In the genomic region with DNA sequence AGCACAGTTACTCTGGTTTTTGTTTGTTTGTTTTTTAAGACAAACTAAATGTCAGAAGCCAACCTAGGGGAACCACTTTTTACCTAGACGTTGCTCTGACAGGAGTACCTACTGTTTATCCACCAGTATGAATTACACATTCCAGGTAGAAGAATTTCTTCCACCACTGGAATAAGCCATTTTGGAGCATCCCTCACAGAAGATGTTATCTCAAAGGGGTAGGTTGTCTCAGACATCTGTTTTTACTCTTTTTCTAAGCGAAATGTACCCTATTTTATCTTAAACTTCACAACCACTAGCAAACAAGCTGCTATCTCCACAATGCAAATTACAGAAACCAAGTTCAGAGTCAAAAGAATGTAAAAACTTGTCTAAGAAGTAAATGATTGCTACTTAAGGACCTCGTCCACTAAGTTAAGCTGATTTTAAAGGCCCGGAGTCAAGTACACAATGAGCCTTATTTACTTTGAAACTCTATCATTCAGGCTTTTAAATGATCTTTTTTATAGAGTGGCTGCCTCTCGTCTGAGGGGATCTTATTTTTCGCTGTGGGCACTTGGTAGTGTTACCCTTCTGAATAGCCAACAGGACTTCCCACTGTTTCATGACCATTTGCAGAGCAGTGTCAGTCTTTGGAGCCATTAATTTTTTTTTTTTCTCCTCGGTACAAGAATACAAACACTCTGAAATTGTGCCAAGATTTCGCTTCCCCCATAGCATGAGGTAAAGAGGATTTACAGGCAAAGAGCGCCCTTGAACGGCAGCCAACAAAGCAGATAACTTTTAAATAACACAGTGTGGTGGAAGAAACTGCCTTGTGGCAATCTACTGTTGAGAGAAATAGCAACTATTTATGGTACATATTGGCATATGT, we compare ENCODE assay signal across 11 cellular contexts. TPM values are rescaled to one million over a fixed set of nuclear protein-coding genes. Genes with fewer than 3 reads are reported as not detected.
DNase-seq lines count a peak whose midpoint lies in the region; ATAC-seq and TF ChIP-seq lines count a peak whose summit lies in the region.
"Had no signal": no experiment of that assay in that cellular context is flagged by ENCODE, and none has a peak within 500 bp of the region (broad histone marks: within the 10 kb centered on the region; RNA-seq: fewer than 3 reads in every experiment).

No MANE protein-coding gene starts in this region.

- H3K27ac ChIP-seq in SK-N-SH (ENCODE audit: low read depth in 2 of 2, low read length in 1 of 2), result peak overlapping the region in 1 of 2 experiments; percentile 94; a peak in 2 of 4 replicates
- H3K27ac ChIP-seq in hepatocyte, result peak overlapping the region; percentile 2

- CTCF ChIA-PET in SK-N-SH (lab: Yijun Ruan, JAX), result interaction anchor here (1.2 kb wide), 1 partner anchor 918 kb away, joined by 4 read pairs; no protein-coding TSS in a partner anchor

- peak; percentile 72 for TF ChIP-seq RAD21 in SK-N-SH (IDR thresholded peaks at IDR 0.05; ENCODE audit: low read length)

- H3K79me2 ChIP-seq in SK-N-SH (ENCODE audit: insufficient read depth), result no peaks in the 10 kb centered on the region
- H3K79me2 ChIP-seq in hepatocyte, result no peaks in the 10 kb centered on the region

- H3K4me2 ChIP-seq in SK-N-SH, result no peak overlapping the region
- peak overlapping the region; percentile 59 for H3K4me2 ChIP-seq in hepatocyte

- H3K36me3 ChIP-seq in SK-N-SH (replicated peaks in 1 of 2; ENCODE audit: control insufficient read depth in 1 of 2, insufficient read depth in 2 of 2, low read length in 1 of 2) (no peaks in the 10 kb centered on the region), hepatocyte (replicated peaks; ENCODE audit: insufficient read depth, low read depth) (no peaks in the 10 kb centered on the region)

- H3K27me3 ChIP-seq in SK-N-SH (ENCODE audit: insufficient read depth) (no peaks in the 10 kb centered on the region), hepatocyte (no peaks in the 10 kb centered on the region)

- TF ChIP-seq EP300 in SK-N-SH (IDR thresholded peaks at IDR 0.05; ENCODE audit: borderline replicate concordance in 1 of 2, low read depth in 1 of 2, low read length in 1 of 2), result peak in 1 of 2 experiments; percentile 71; a peak in 2 of 4 replicates

- DNase-seq in COLO829 (ENCODE audit: low spot score) (peak; percentile 31), NCI-H1694 treated with DMSO at 0.1 percent for 48 hours (lab: John Stamatoyannopoulos, UW) (peak; percentile 67), SK-N-SH (peak; percentile 53), hepatocyte (ENCODE audit: low spot score) (peak; percentile 65), omental fat pad (ENCODE audit: low spot score) (no peak)
- no peak for DNase-seq in activated CD8-positive, alpha-beta memory T cell treated with anti-CD3 and anti-CD28 coated beads, Interleukin-2, amount 50 U/mL, for 4 hours
- no peak for DNase-seq in NK-92 treated with Interleukin-12 subunit alpha and Interleukin-12 subunit beta, amount 100 ng/mL, for 24 hours (lab: John Stamatoyannopoulos, UW)
- DNase-seq: activated naive CD4-positive, alpha-beta T cell; CD4-positive, CD25-positive, alpha-beta regulatory T cell had no signal

- no peak overlapping the region for H2AFZ ChIP-seq in SK-N-SH (ENCODE audit: low read depth)
- peak overlapping the region; percentile 24 for H2AFZ ChIP-seq in hepatocyte

- ATAC-seq in HG02870 (IDR thresholded peaks at IDR 0.05; ENCODE audit: unreplicated experiment) (no peak), omental fat pad (ENCODE audit: low FRiP score) (no peak)
- ATAC-seq: stimulated activated memory B cell treated with anti-CD40 and anti-IgM and Interleukin-4, amounts not matched to agents 10 μg/mL and 1 μg/mL and 100 μg/mL, for 72 hours had no signal

- H3K9me2 ChIP-seq in SK-N-SH, result no peaks in the 10 kb centered on the region
- no peaks in the 10 kb centered on the region for H3K9me2 ChIP-seq in hepatocyte (replicated peaks; ENCODE audit: insufficient read depth)

- POLR2A ChIA-PET in SK-N-SH (lab: Yijun Ruan, JAX), result no interaction called here

- H3K4me1 ChIP-seq in SK-N-SH (ENCODE audit: control insufficient read depth in 1 of 2, insufficient read depth in 2 of 2, low read depth in 1 of 2, low read length in 1 of 2), result peaks cover 0 to 16% of the 10 kb centered on the region in 2 experiments; a peak in 2 of 4 replicates
- H3K4me1 ChIP-seq in hepatocyte (ENCODE audit: insufficient read depth), result peaks cover 17% of the 10 kb centered on the region

- H3K9me3 ChIP-seq in SK-N-SH (no peaks in the 10 kb centered on the region), hepatocyte (ENCODE audit: low read depth) (no peaks in the 10 kb centered on the region)

- TF ChIP-seq CTCF in SK-N-SH (IDR thresholded peaks at IDR 0.05) (no peak), hepatocyte (IDR thresholded peaks at IDR 0.05; ENCODE audit: poor library complexity) (no peak), omental fat pad (IDR thresholded peaks at IDR 0.05) (no peak)

- H3K4me3 ChIP-seq in SK-N-SH (ENCODE audit: low read depth in 2 of 2, low read length in 1 of 2), result no peak overlapping the region
- H3K4me3 ChIP-seq in hepatocyte, result no peak overlapping the region

- no peaks in the 10 kb centered on the region for H4K20me1 ChIP-seq in SK-N-SH (ENCODE audit: insufficient read depth)
- H4K20me1 ChIP-seq in hepatocyte (ENCODE audit: insufficient read depth, poor library complexity, severe bottlenecking), result no peaks in the 10 kb centered on the region

- H3F3A ChIP-seq in SK-N-SH (replicated peaks; ENCODE audit: insufficient read depth), result no peaks in the 10 kb centered on the region

- 24% methylated on average over 10 of the region's 10 CpGs for WGBS in SK-N-SH (ENCODE audit: low lambda C conversion rate)
- 31% methylated on average over 10 of the region's 10 CpGs for WGBS in hepatocyte (ENCODE audit: low lambda C conversion rate, missing lambda C conversion rate)

- H3K9ac ChIP-seq in SK-N-SH, result no peak overlapping the region

TF ChIP-seq in SK-N-SH, 30 proteins besides CTCF, POLR2A, EP300 and RAD21:
- TF ChIP-seq FOXJ3 (CRISPR knock-in tag; IDR thresholded peaks at IDR 0.05) (0 out of 2 replicates have a peak, but pooled peaks have one; percentile 42), NRF1 (IDR thresholded peaks at IDR 0.05; ENCODE audit: low read depth, low read length) (no peak), SMC3 (IDR thresholded peaks at IDR 0.05; ENCODE audit: low read depth, low read length) (peak; percentile 30; the same call in 1 of the 2 replicates), NFIC (IDR thresholded peaks at IDR 0.05; ENCODE audit: borderline replicate concordance) (peak; percentile 27; the same call in 1 of the 2 replicates), RFX5 (IDR thresholded peaks at IDR 0.05; ENCODE audit: low read length) (0 out of 2 replicates have a peak, but pooled peaks have one; percentile 42), MXI1 (IDR thresholded peaks at IDR 0.05; ENCODE audit: low read depth, low read length) (peak; percentile 64; the same call in 1 of the 2 replicates), RCOR1 (IDR thresholded peaks at IDR 0.05; ENCODE audit: low read length) (peak; percentile 46; the same call in 1 of the 2 replicates), YY1 (IDR thresholded peaks at IDR 0.05; ENCODE audit: low read depth) (no peak), EZH2phosphoT487 (IDR thresholded peaks at IDR 0.05; ENCODE audit: borderline replicate concordance, low read depth) (no peak), CHD2 (IDR thresholded peaks at IDR 0.05; ENCODE audit: low read length, partially characterized antibody) (peak; percentile 68), PBX3 (IDR thresholded peaks at IDR 0.05) (no peak), GATA2 (CRISPR knock-in tag; IDR thresholded peaks at IDR 0.05) (0 out of 2 replicates have a peak, but pooled peaks have one; percentile 15)

RNA-seq across cellular contexts. Expression of gene ARMC3, which starts 15.7 kb away (rescaled TPM):
- polyA plus RNA-seq in SK-N-SH (2012; rRNA removed), result not detected in 2 replicates
- 0.03 and 0.05 TPM in 2 replicates for polyA plus RNA-seq in SK-N-SH (2012; cell fraction: cytosol; rRNA removed)
- polyA plus RNA-seq in SK-N-SH (2012; cell fraction: nucleus; rRNA removed), result 0.05 TPM in 1 of 2 replicates, not detected in the other
- total RNA-seq in hepatocyte, result 0.72 TPM in 1 of 2 replicates, not detected in the other
- polyA plus RNA-seq in hepatocyte, result 0.41 TPM in 1 of 2 replicates, not detected in the other
- total RNA-seq in omental fat pad, result not detected
- polyA plus RNA-seq: CD4-positive, CD25-positive, alpha-beta regulatory T cell had no signal

Comparison
In these comparisons a context has a peak if more than half of its experiments do, and no peak if none do; other contexts are left out.
1. DNase-seq: peak in COLO829 (single experiment), NCI-H1694 treated with DMSO at 0.1 percent for 48 hours (single experiment), SK-N-SH (single experiment) and hepatocyte (single experiment); none in activated CD8-positive, alpha-beta memory T cell treated with anti-CD3 and anti-CD28 coated beads, Interleukin-2, amount 50 U/mL, for 4 hours (single experiment), NK-92 treated with Interleukin-12 subunit alpha and Interleukin-12 subunit beta, amount 100 ng/mL, for 24 hours (single experiment) and omental fat pad (single experiment).